In the genomic region with DNA sequence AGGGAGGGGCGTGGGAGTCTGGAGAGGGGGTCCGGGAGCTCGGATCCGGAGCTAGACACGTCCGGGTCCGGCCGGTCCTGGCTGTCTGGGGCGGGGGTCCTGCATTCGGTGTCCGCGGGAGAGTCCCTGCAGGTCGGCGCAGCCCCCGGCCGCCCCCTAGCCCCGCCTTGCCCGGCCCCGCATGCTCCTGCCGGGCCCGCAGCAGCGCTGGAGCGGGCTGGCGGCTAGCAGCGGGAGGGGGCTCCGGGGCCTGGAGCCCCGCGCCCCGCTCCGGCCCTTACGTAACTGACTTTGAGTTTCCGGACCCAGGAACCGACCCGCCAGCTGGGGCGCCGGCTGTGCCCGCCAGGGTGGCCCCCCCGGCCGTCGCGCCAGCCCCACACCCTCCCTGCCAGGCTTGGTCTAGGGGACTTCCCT, we compare ENCODE assay signal across 8 cellular contexts. TPM values are rescaled to one million over a fixed set of nuclear protein-coding genes. Genes with fewer than 3 reads are reported as not detected.
DNase-seq lines count a peak whose midpoint lies in the region; TF ChIP-seq lines count a peak whose summit lies in the region.

No MANE protein-coding gene starts in this region.

- peaks cover 28% of the 10 kb centered on the region for H3K4me1 ChIP-seq in suprapubic skin

- H3K36me3 ChIP-seq in suprapubic skin: no peaks in the 10 kb centered on the region

- H3K27ac ChIP-seq in VCaP: peak overlapping the region; percentile 83
- H3K27ac ChIP-seq in cingulate gyrus (ENCODE audit: low read depth, low read length): peak overlapping the region; percentile 39
- H3K27ac ChIP-seq in suprapubic skin: peak overlapping the region; percentile 16

- no peaks in the 10 kb centered on the region for H3K27me3 ChIP-seq in suprapubic skin

- DNase-seq in activated T-cell treated with anti-CD3 and anti-CD28 coated beads for 1 hour (ENCODE audit: low read depth) (peak; percentile 42), activated T-cell treated with anti-CD3 and anti-CD28 coated beads for 4 hours (no peak), medulla oblongata (ENCODE audit: extremely low spot score) (peak; percentile 24), suprapubic skin (ENCODE audit: low spot score in 2 of 2) (no peak), putamen (ENCODE audit: low spot score) (no peak), DMS114 treated with DMSO at 0.1 percent for 48 hours (lab: John Stamatoyannopoulos, UW; ENCODE audit: unreplicated experiment) (no peak)

- H3K9me3 ChIP-seq in suprapubic skin: no peaks in the 10 kb centered on the region

- WGBS in suprapubic skin: 2% methylated on average over 11 of the region's 41 CpGs

- TF ChIP-seq POLR2A in suprapubic skin (IDR thresholded peaks at IDR 0.05): no peak

- TF ChIP-seq CTCF in VCaP (conservative IDR thresholded peaks at IDR 0.05) (no peak), suprapubic skin (IDR thresholded peaks at IDR 0.05) (no peak)

- TF ChIP-seq EP300 in suprapubic skin (IDR thresholded peaks at IDR 0.05): no peak

- H3K4me3 ChIP-seq in suprapubic skin: peak overlapping the region; percentile 62

RNA-seq across cellular contexts. Expression of gene EPB41, which starts 26.9 kb away (rescaled TPM):
- total RNA-seq in suprapubic skin: 10 to 100 TPM; 45.7 to 79.5 (median 67.1) TPM

Comparison
In these comparisons a context has a peak if more than half of its experiments do, and no peak if none do; other contexts are left out.
1. DNase-seq: peak in activated T-cell treated with anti-CD3 and anti-CD28 coated beads for 1 hour (single experiment) and medulla oblongata (single experiment); none in activated T-cell treated with anti-CD3 and anti-CD28 coated beads for 4 hours (single experiment), suprapubic skin (0 of 2), putamen (single experiment) and DMS114 treated with DMSO at 0.1 percent for 48 hours (single experiment).
2. H3K27ac ChIP-seq: peak in every context shown above with its lines; median percentile 83 in VCaP; 39 in cingulate gyrus; 16 in suprapubic skin.